In genomic region chr14:69673578-69674305, GRCh38 we compare ENCODE assay signal across 9 cellular contexts.
DNase-seq lines count a peak whose midpoint lies in the region; ATAC-seq and TF ChIP-seq lines count a peak whose summit lies in the region.
"Had no signal": no experiment of that assay in that cellular context is flagged by ENCODE, and none has a peak within 500 bp of the region (broad histone marks: within the 10 kb centered on the region; RNA-seq: fewer than 3 reads in every experiment).

No MANE protein-coding gene starts in this region.

- H3K4me3 ChIP-seq in cardiac fibroblast (replicated peaks in 1 of 2; ENCODE audit: low read depth in 2 of 2, low read length in 2 of 2): no peak overlapping the region

- no peaks in the 10 kb centered on the region for H3K9me3 Mint-ChIP-seq in nephron

- peak; percentile 11 for ATAC-seq in HG02678 (IDR thresholded peaks at IDR 0.05; ENCODE audit: unreplicated experiment)
- ATAC-seq in HG03442 (IDR thresholded peaks at IDR 0.05; ENCODE audit: unreplicated experiment): no peak

- peaks cover 68% of the 10 kb centered on the region for H3K4me1 Mint-ChIP-seq in nephron

- peak; percentile 22 for TF ChIP-seq CTCF in GM10266 (IDR thresholded peaks at IDR 0.05; ENCODE audit: control insufficient read depth, insufficient read depth, low read depth, missing control alignments)
- peak; percentile 6 for TF ChIP-seq CTCF in cardiac fibroblast (IDR thresholded peaks at IDR 0.05; ENCODE audit: low read depth, low read length)
- no peak for TF ChIP-seq CTCF in nephron (IDR thresholded peaks at IDR 0.05; ENCODE audit: unreplicated experiment in 3 of 3)

- peaks cover 3% of the 10 kb centered on the region for H3K36me3 Mint-ChIP-seq in nephron (ENCODE audit: low read depth)

- H3K27me3 Mint-ChIP-seq in nephron (ENCODE audit: low read depth): no peaks in the 10 kb centered on the region

- H3K4me3 Mint-ChIP-seq in nephron: no peak overlapping the region

- peak overlapping the region; percentile 43 to 65 (median 65) for H3K27ac Mint-ChIP-seq in nephron

- DNase-seq in GM10266 (ENCODE audit: extremely low spot score): no peak
- DNase-seq in cardiac fibroblast (ENCODE audit: low read depth in 2 of 2): no peak
- no peak for DNase-seq in foreskin melanocyte
- DNase-seq in NCI-H187 treated with DMSO at 0.1 percent for 48 hours (lab: John Stamatoyannopoulos, UW): no peak
- DNase-seq in DMS153 (lab: John Stamatoyannopoulos, UW): no peak
- DNase-seq: NCI-H1436 had no signal

Comparison
In these comparisons a context has a peak if more than half of its experiments do, and no peak if none do; other contexts are left out.
1. CTCF ChIP-seq: peak in GM10266 (single experiment) and cardiac fibroblast (single experiment); none in nephron (0 of 3).